Comparison of ENCODE assay signal across 32 cellular contexts in genomic region chr2:211939177-211939576, GRCh38.
"Had no signal": no experiment of that assay in that cellular context is flagged by ENCODE, and none has a peak within 500 bp of the region (broad histone marks: within the 10 kb centered on the region; RNA-seq: fewer than 3 reads in every experiment).

No MANE protein-coding gene starts in this region.

- DNase-seq: activated B cell treated with CpG ODN at 0.5 μM for 24 hours; activated CD4-positive, alpha-beta memory T cell treated with anti-CD3 and anti-CD28 coated beads for 36 hours; activated CD4-positive, alpha-beta T cell treated with anti-CD3 and anti-CD28 coated beads for 4 hours; activated CD4-positive, alpha-beta T cell treated with anti-CD3 and anti-CD28 coated beads, Interleukin-2, amount 10 ng/mL, durations not matched to agents 24 days and 14 days; activated CD4-positive, alpha-beta T cell treated with anti-CD3 and anti-CD28 coated beads, Interleukin-2, amount 50 U/mL, for 1 hour; activated CD4-positive, alpha-beta T cell treated with anti-CD3 and anti-CD28 coated beads, Interleukin-2, amount 50 U/mL, for 4 hours; activated CD4-positive, CD25-positive, alpha-beta regulatory T cell treated with anti-CD3 and anti-CD28 coated beads, Interleukin-2, amount 50 U/mL, for 72 hours; activated CD8-positive, alpha-beta memory T cell treated with anti-CD3 and anti-CD28 coated beads for 24 hours; activated CD8-positive, alpha-beta memory T cell treated with anti-CD3 and anti-CD28 coated beads, Interleukin-2, amount 10 ng/mL, durations not matched to agents 7 days and 5 days; activated CD8-positive, alpha-beta memory T cell treated with anti-CD3 and anti-CD28 coated beads, Interleukin-2, amount 50 U/mL, for 48 hours; activated CD8-positive, alpha-beta T cell treated with anti-CD3 and anti-CD28 coated beads, Interleukin-2, amount 10 ng/mL, durations not matched to agents 7 days and 5 days; activated effector memory CD4-positive, alpha-beta T cell treated with Interleukin-2 at 50 U/mL for 16 hours; activated gamma-delta T cell; activated naive CD4-positive, alpha-beta T cell treated with anti-CD3 and anti-CD28 coated beads, Interleukin-2, amount 10 ng/mL, durations not matched to agents 7 days and 5 days; activated naive CD4-positive, alpha-beta T cell treated with Interleukin-2 at 50 U/mL for 16 hours; activated naive CD8-positive, alpha-beta T cell treated with anti-CD3 and anti-CD28 coated beads, Interleukin-2, amount 10 ng/mL, durations not matched to agents 7 days and 5 days; activated naive CD8-positive, alpha-beta T cell treated with anti-CD3 and anti-CD28 coated beads, Interleukin-2, amount 50 U/mL, for 24 hours; activated T-cell treated with anti-CD3 and anti-CD28 coated beads, Interleukin-2, amount 50 U/mL, for 24 hours; activated T-cell treated with anti-CD3 and anti-CD28 coated beads, Interleukin-2, amount 50 U/mL, for 48 hours; adrenal gland; amniotic stem cell; aorta; body of pancreas; brain microvascular endothelial cell; central memory CD4-positive, alpha-beta T cell; T-helper 1 cell; T-helper 2 cell; T-helper 9 cell had no signal

- H3K27ac ChIP-seq: adrenal gland, body of pancreas, brain microvascular endothelial cell, breast epithelium, VCaP had no signal

- FAIRE-seq: astrocyte, TTC549 had no signal

- H3K4me1 ChIP-seq: adrenal gland, body of pancreas, breast epithelium had no signal

- H3K27me3 ChIP-seq: adrenal gland, body of pancreas, brain microvascular endothelial cell, breast epithelium had no signal

- H3K4me3 ChIP-seq: adrenal gland, body of pancreas, breast epithelium had no signal

- H3K36me3 ChIP-seq: adrenal gland, brain microvascular endothelial cell, breast epithelium had no signal

- H3K9me3 ChIP-seq: adrenal gland, body of pancreas, breast epithelium had no signal

- ATAC-seq: activated CD8-positive, alpha-beta memory T cell treated with anti-CD3 and anti-CD28 coated beads, Interleukin-2, amount 10 ng/mL, durations not matched to agents 7 days and 5 days; activated CD8-positive, alpha-beta T cell treated with anti-CD3 and anti-CD28 coated beads, Interleukin-2, amount 10 ng/mL, durations not matched to agents 7 days and 5 days; activated naive CD8-positive, alpha-beta T cell treated with anti-CD3 and anti-CD28 coated beads, Interleukin-2, amount 50 U/mL, for 24 hours; body of pancreas had no signal
